Comparison of ENCODE assay signal across 26 cellular contexts in genomic region chr15:68582236-68582635, GRCh38. TPM values are rescaled to one million over a fixed set of nuclear protein-coding genes. Genes with fewer than 3 reads are reported as not detected.
DNase-seq lines count a peak whose midpoint lies in the region; ATAC-seq and TF ChIP-seq lines count a peak whose summit lies in the region.
"Had no signal": no experiment of that assay in that cellular context is flagged by ENCODE, and none has a peak within 500 bp of the region (broad histone marks: within the 10 kb centered on the region; RNA-seq: fewer than 3 reads in every experiment).

No MANE protein-coding gene starts in this region.

- no peak for TF ChIP-seq POLR2A in spleen (IDR thresholded peaks at IDR 0.05)

- intact Hi-C loops in activated B cell treated with CpG ODN at 0.5 μM for 24 hours (cut with micrococcal nuclease): no loop called here
- intact Hi-C loops in spleen (cut with DNase I; ENCODE audit: low total_unique reads): no loop called here
- intact Hi-C loops in sciatic nerve (cut with DNase I): no loop called here

- no peaks in the 10 kb centered on the region for H3K9me3 ChIP-seq in spleen
- H3K9me3 ChIP-seq: gastroesophageal sphincter, thyroid gland had no signal

- no peaks in the 10 kb centered on the region for H3K36me3 ChIP-seq in spleen
- H3K36me3 ChIP-seq: gastroesophageal sphincter, thyroid gland had no signal

- H3K36me3 Mint-ChIP-seq in HFFc6 (ENCODE audit: low read depth): no peaks in the 10 kb centered on the region
- no peaks in the 10 kb centered on the region for H3K36me3 Mint-ChIP-seq in activated B cell treated with CpG ODN at 0.5 μM for 24 hours (ENCODE audit: low read depth)
- no peaks in the 10 kb centered on the region for H3K36me3 Mint-ChIP-seq in glutamatergic neuron (ENCODE audit: unreplicated experiment)
- H3K36me3 Mint-ChIP-seq: activated naive CD8-positive, alpha-beta T cell treated with anti-CD3 and anti-CD28 coated beads for 36 hours; mesothelial cell of epicardium had no signal

- H3K4me3 Mint-ChIP-seq in HFFc6 (no peak overlapping the region), activated B cell treated with CpG ODN at 0.5 μM for 24 hours (no peak overlapping the region), glutamatergic neuron (ENCODE audit: unreplicated experiment) (no peak overlapping the region)
- H3K4me3 Mint-ChIP-seq: activated CD4-positive, alpha-beta T cell treated with anti-CD3 and anti-CD28 coated beads, Interleukin-2, amount 10 ng/mL, durations not matched to agents 7 days and 5 days; activated naive CD8-positive, alpha-beta T cell treated with anti-CD3 and anti-CD28 coated beads for 36 hours; GM23338; mesothelial cell of epicardium had no signal

- WGBS in spleen, 5 donors: 55 to 69% (median 68%) methylated on average over 4 of the region's 4 CpGs

- H3K4me1 ChIP-seq in spleen: peaks cover 4 to 57% (median 30%) of the 10 kb centered on the region in 6 donors

- H3K27me3 ChIP-seq in spleen (replicated peaks in 1 of 7): peaks cover 0 to 41% (median 23%) of the 10 kb centered on the region in 7 donors
- H3K27me3 ChIP-seq: thyroid gland had no signal

- H3K27ac Mint-ChIP-seq in HFFc6: peak overlapping the region; percentile 64; the same call in 1 of the 2 replicates
- H3K27ac Mint-ChIP-seq in activated B cell treated with CpG ODN at 0.5 μM for 24 hours: peak overlapping the region; percentile 53
- no peak overlapping the region for H3K27ac Mint-ChIP-seq in glutamatergic neuron (ENCODE audit: unreplicated experiment)
- H3K27ac Mint-ChIP-seq: activated CD4-positive, alpha-beta T cell treated with anti-CD3 and anti-CD28 coated beads, Interleukin-2, amount 10 ng/mL, durations not matched to agents 7 days and 5 days; activated naive CD8-positive, alpha-beta T cell treated with anti-CD3 and anti-CD28 coated beads for 36 hours; GM23338; IgD-negative memory B cell; mesothelial cell of epicardium had no signal

- H3K4me1 Mint-ChIP-seq in HFFc6 (ENCODE audit: low read depth) (peaks cover 64% of the 10 kb centered on the region), activated B cell treated with CpG ODN at 0.5 μM for 24 hours (peaks cover 36% of the 10 kb centered on the region), glutamatergic neuron (ENCODE audit: low read depth, unreplicated experiment) (peaks cover 13% of the 10 kb centered on the region)

- no peak overlapping the region for H3K4me3 ChIP-seq in spleen
- H3K4me3 ChIP-seq: gastroesophageal sphincter, GM23338, thyroid gland had no signal

- POLR2A ChIA-PET in activated B cell treated with CpG ODN at 0.5 μM for 24 hours (lab: Charles Lee): no interaction called here

- CTCF ChIA-PET in activated B cell treated with CpG ODN at 0.5 μM for 24 hours (lab: Charles Lee): interaction anchor here (1.2 to 1.3 kb wide), 3 partner anchors 11 to 91 kb away, joined by 3 to 5 read pairs (median 4); no protein-coding TSS in a partner anchor

- no peaks in the 10 kb centered on the region; the same call in 1 of the 2 replicates for H3K27me3 Mint-ChIP-seq in HFFc6 (ENCODE audit: insufficient read depth)
- peaks cover 5% of the 10 kb centered on the region for H3K27me3 Mint-ChIP-seq in activated B cell treated with CpG ODN at 0.5 μM for 24 hours
- peaks cover 14% of the 10 kb centered on the region for H3K27me3 Mint-ChIP-seq in glutamatergic neuron (ENCODE audit: unreplicated experiment)

- no peak for TF ChIP-seq CTCF in HFFc6 (IDR thresholded peaks at IDR 0.05)
- TF ChIP-seq CTCF in activated B cell treated with CpG ODN at 0.5 μM for 24 hours (IDR thresholded peaks at IDR 0.05): no peak
- no peak for TF ChIP-seq CTCF in glutamatergic neuron (IDR thresholded peaks at IDR 0.05; ENCODE audit: partially characterized antibody, unreplicated experiment)
- no peak for TF ChIP-seq CTCF in spleen (IDR thresholded peaks at IDR 0.05 in 8 of 11, conservative IDR thresholded peaks at IDR 0.05 in 3 of 11)

- DNase-seq in HFFc6 (no peak), activated B cell treated with CpG ODN at 0.5 μM for 24 hours (no peak), glutamatergic neuron (peak; percentile 9), spleen (peak; percentile 16), activated gamma-delta T cell treated with Interleukin-2 at 50 U/mL for 16 hours (no peak), sciatic nerve (ENCODE audit: low spot score) (no peak), AML-193 (lab: John Stamatoyannopoulos, UW) (no peak)
- no peak for DNase-seq in activated CD4-positive, alpha-beta T cell treated with anti-CD3 and anti-CD28 coated beads for 48 hours
- DNase-seq: ACHN; activated CD4-positive, alpha-beta T cell treated with anti-CD3 and anti-CD28 coated beads, Interleukin-2, amount 10 ng/mL, durations not matched to agents 7 days and 5 days; activated effector memory CD4-positive, alpha-beta T cell treated with anti-CD3 and anti-CD28 coated beads, Interleukin-2, amount 50 U/mL, for 16 hours; activated naive CD8-positive, alpha-beta T cell treated with anti-CD3 and anti-CD28 coated beads for 36 hours; activated T-cell treated with anti-CD3 and anti-CD28 coated beads, Interleukin-2, amount 50 U/mL, for 1 hour; DMS153; NCI-H146; NCI-H446 treated with DMSO at 0.1 percent for 48 hours; RPMI8226; small intestine; stimulated activated naive CD4-positive, alpha-beta T cell treated with Interleukin-2 at 50 U/mL for 16 hours; T1000; thyroid gland had no signal

- ATAC-seq in activated B cell treated with CpG ODN at 0.5 μM for 24 hours (ENCODE audit: low read depth) (no peak), sciatic nerve (no peak)
- ATAC-seq: gastroesophageal sphincter, GM23338, left ventricle myocardium superior had no signal

- H3K9me3 Mint-ChIP-seq in HFFc6 (no peaks in the 10 kb centered on the region), activated B cell treated with CpG ODN at 0.5 μM for 24 hours (no peaks in the 10 kb centered on the region), glutamatergic neuron (ENCODE audit: unreplicated experiment) (peaks cover 4% of the 10 kb centered on the region)
- H3K9me3 Mint-ChIP-seq: activated CD4-positive, alpha-beta T cell treated with anti-CD3 and anti-CD28 coated beads, Interleukin-2, amount 10 ng/mL, durations not matched to agents 7 days and 5 days; activated naive CD8-positive, alpha-beta T cell treated with anti-CD3 and anti-CD28 coated beads for 36 hours; GM23338; mesothelial cell of epicardium had no signal

- H3K27ac ChIP-seq in spleen: peak overlapping the region in 1 of 8 donors; percentile 21

RNA-seq across cellular contexts. Expression of gene CORO2B, which starts 3.4 kb away (rescaled TPM):
- 10 to 100 TPM in 3 of 6 experiments, 1 to 10 TPM in 3; 9.3 to 11.0 (median 9.9) TPM for total RNA-seq in HFFc6 (2021; fragmentation: NEBNext Ultra II Directional; extraction: Animal tissue kit (Norgen Biotek cat#: 25700))
- 0.64 and 1.0 TPM in 2 replicates for total RNA-seq in activated B cell treated with CpG ODN at 0.5 μM for 24 hours
- total RNA-seq in glutamatergic neuron (ENCODE audit: unreplicated experiment): 16.3 TPM
- total RNA-seq in spleen: 1 to 10 TPM; 1.5 to 8.8 (median 4.5) TPM
- 1 to 10 TPM in 2 of 3 donors, under 1 TPM in 1; 0.93 to 2.4 (median 1.2) TPM for polyA plus RNA-seq in spleen
- 10.2 TPM for total RNA-seq in sciatic nerve
- total RNA-seq: activated CD4-positive, alpha-beta T cell treated with anti-CD3 and anti-CD28 coated beads, Interleukin-2, amount 10 ng/mL, durations not matched to agents 7 days and 5 days; activated naive CD8-positive, alpha-beta T cell treated with anti-CD3 and anti-CD28 coated beads for 36 hours had no signal

Comparison
In these comparisons a context has a peak if more than half of its experiments do, and no peak if none do; other contexts are left out.
1. DNase-seq: peak in glutamatergic neuron (single experiment) and spleen (single experiment); none in HFFc6 (single experiment), activated B cell treated with CpG ODN at 0.5 μM for 24 hours (single experiment), activated gamma-delta T cell treated with Interleukin-2 at 50 U/mL for 16 hours (single experiment), sciatic nerve (single experiment), AML-193 (0 of 2) and activated CD4-positive, alpha-beta T cell treated with anti-CD3 and anti-CD28 coated beads for 48 hours (single experiment).